ENCODE assay signal across 8 cellular contexts in genomic region chr5:66554211-66554610, GRCh38. TPM values are rescaled to one million over a fixed set of nuclear protein-coding genes. Genes with fewer than 3 reads are reported as not detected.
DNase-seq lines count a peak whose midpoint lies in the region; ATAC-seq and TF ChIP-seq lines count a peak whose summit lies in the region.

No MANE protein-coding gene starts in this region.

- intact Hi-C loops in left ventricle myocardium inferior (cut with micrococcal nuclease) = no loop called here

- no peaks in the 10 kb centered on the region for H3K4me1 ChIP-seq in left ventricle myocardium inferior

- H3K27ac ChIP-seq in left ventricle myocardium inferior (replicated peaks) = no peak overlapping the region

- peaks cover 9% of the 10 kb centered on the region for H3K9me3 ChIP-seq in left ventricle myocardium inferior (replicated peaks)

- peak; percentile 74 for DNase-seq in CD1c-positive myeloid dendritic cell (ENCODE audit: extremely low spot score)
- peak; percentile 2 for DNase-seq in T1000 (lab: John Stamatoyannopoulos, UW)
- no peak for DNase-seq in omental fat pad (ENCODE audit: low spot score)
- DNase-seq in NCI-H2107 treated with DMSO at 0.1 percent for 48 hours (lab: John Stamatoyannopoulos, UW; ENCODE audit: unreplicated experiment) = no peak
- no peak for DNase-seq in D341Med (ENCODE audit: low spot score)
- no peak for DNase-seq in left ventricle myocardium inferior

- H3K4me3 ChIP-seq in left ventricle myocardium inferior = no peak overlapping the region

- TF ChIP-seq CTCF in omental fat pad (IDR thresholded peaks at IDR 0.05) (no peak), left ventricle myocardium inferior (IDR thresholded peaks at IDR 0.05; ENCODE audit: borderline replicate concordance) (no peak)

- H3K36me3 ChIP-seq in left ventricle myocardium inferior = no peaks in the 10 kb centered on the region

- ATAC-seq in GM19351 (IDR thresholded peaks at IDR 0.05; ENCODE audit: unreplicated experiment) (peak; percentile 95), HG03342 (IDR thresholded peaks at IDR 0.05; ENCODE audit: unreplicated experiment) (peak; percentile 99), omental fat pad (ENCODE audit: low FRiP score) (peak; percentile 75)

- no peaks in the 10 kb centered on the region for H3K27me3 ChIP-seq in left ventricle myocardium inferior (ENCODE audit: low read depth)

RNA-seq across cellular contexts. Expression of gene MAST4, which starts 42.0 kb away (rescaled TPM):
- total RNA-seq in omental fat pad (10 to 100 TPM; 52.2 to 76.8 (median 57.3) TPM), left ventricle myocardium inferior (55.7 TPM)

Comparison
In these comparisons a context has a peak if more than half of its experiments do, and no peak if none do; other contexts are left out.
1. DNase-seq: peak in CD1c-positive myeloid dendritic cell (single experiment) and T1000 (single experiment); none in omental fat pad (single experiment), NCI-H2107 treated with DMSO at 0.1 percent for 48 hours (single experiment), D341Med (single experiment) and left ventricle myocardium inferior (single experiment).
2. Peak in every context shown above with its lines, with median percentiles within 50 percentile points of each other: ATAC-seq.